Comparison of ENCODE assay signal across 8 cellular contexts in genomic region chr1:198156111-198156744, GRCh38. TPM values are rescaled to one million over a fixed set of nuclear protein-coding genes. Genes with fewer than 3 reads are reported as not detected.
DNase-seq lines count a peak whose midpoint lies in the region; ATAC-seq and TF ChIP-seq lines count a peak whose summit lies in the region.

No MANE protein-coding gene starts in this region.

- H3K4me3 ChIP-seq in AG10803 (ENCODE audit: low read length) (peak overlapping the region; percentile 97), mesenchymal stem cell (ENCODE audit: insufficient read depth in 1 of 2, low read depth in 1 of 2, low read length in 2 of 2) (peak overlapping the region; percentile 92 to 93)

- H3K27ac ChIP-seq in mesenchymal stem cell (ENCODE audit: low read length, poor library complexity, severe bottlenecking): peak overlapping the region; percentile 86

- no peaks in the 10 kb centered on the region for H3K9me3 ChIP-seq in mesenchymal stem cell (ENCODE audit: control insufficient read depth, low read length)

- 4% methylated on average over 12 of the region's 13 CpGs for WGBS in mesenchymal stem cell

- no peak overlapping the region for H2AK5ac ChIP-seq in mesenchymal stem cell (ENCODE audit: low read length, severe bottlenecking)

- peaks cover 2% of the 10 kb centered on the region for H3K4me1 ChIP-seq in mesenchymal stem cell (ENCODE audit: control insufficient read depth, insufficient read depth, low read depth, low read length)

- peak overlapping the region in 1 of 2 experiments; percentile 67 for H3K4ac ChIP-seq in mesenchymal stem cell (ENCODE audit: low read depth in 1 of 2, low read length in 2 of 2)

- peak overlapping the region; percentile 68 for H2BK120ac ChIP-seq in mesenchymal stem cell (ENCODE audit: low read depth, low read length)

- DNase-seq in AG10803 (ENCODE audit: low read depth): peak; percentile 81
- peak; percentile 77 for DNase-seq in NCI-H69 (lab: John Stamatoyannopoulos, UW)
- DNase-seq in activated CD4-positive, alpha-beta T cell treated with anti-CD3 and anti-CD28 coated beads, Interleukin-2, amount 50 U/mL, for 4 hours: peak; percentile 72 to 73
- peak; percentile 58 for DNase-seq in effector CD4-positive, alpha-beta T cell
- DNase-seq in mesenchymal stem cell: peak; percentile 76
- peak; percentile 40 to 42 for DNase-seq in stimulated activated CD8-positive, alpha-beta memory T cell treated with anti-CD3 and anti-CD28 coated beads, Interleukin-4, amount 100 ng/mL, for 4 hours (ENCODE audit: low read depth in 2 of 2, low spot score in 1 of 2)

- H3K27me3 ChIP-seq in mesenchymal stem cell (ENCODE audit: control insufficient read depth in 1 of 2, insufficient read depth in 1 of 2, low read length in 2 of 2): no peaks in the 10 kb centered on the region

- ATAC-seq in GM18868 (IDR thresholded peaks at IDR 0.05; ENCODE audit: unreplicated experiment): peak; percentile 25
- ATAC-seq in HG03432 (IDR thresholded peaks at IDR 0.05; ENCODE audit: unreplicated experiment): peak; percentile 22

- H3K4me2 ChIP-seq in mesenchymal stem cell (ENCODE audit: low read length, poor library complexity, severe bottlenecking): peak overlapping the region; percentile 78

- no peak overlapping the region for H3K23ac ChIP-seq in mesenchymal stem cell (ENCODE audit: low read length in 2 of 2)

- peak overlapping the region in 1 of 2 experiments; percentile 75 for H3K14ac ChIP-seq in mesenchymal stem cell (ENCODE audit: low read length in 2 of 2)

- no peak overlapping the region for H2AFZ ChIP-seq in mesenchymal stem cell (ENCODE audit: low read depth, low read length)

- H3K9ac ChIP-seq in mesenchymal stem cell (ENCODE audit: low read length): peak overlapping the region; percentile 94

- peak; percentile 91 for TF ChIP-seq CTCF in AG10803 (conservative IDR thresholded peaks at IDR 0.05; ENCODE audit: low read length)

- no peak overlapping the region for H2BK12ac ChIP-seq in mesenchymal stem cell (ENCODE audit: low read length in 2 of 2)

- H2BK5ac ChIP-seq in mesenchymal stem cell (ENCODE audit: low read depth, low read length, poor library complexity, severe bottlenecking): no peak overlapping the region

- no peak overlapping the region for H4K8ac ChIP-seq in mesenchymal stem cell (ENCODE audit: low read length)

- H3K36me3 ChIP-seq in mesenchymal stem cell (ENCODE audit: control insufficient read depth in 1 of 2, insufficient read depth in 2 of 2, low read depth in 1 of 2, low read length in 2 of 2): no peaks in the 10 kb centered on the region

- no peak overlapping the region for H4K91ac ChIP-seq in mesenchymal stem cell (ENCODE audit: low read length)

- H3K79me1 ChIP-seq in mesenchymal stem cell (replicated peaks; ENCODE audit: low read length, poor library complexity, severe bottlenecking): peaks cover 1% of the 10 kb centered on the region

- no peak overlapping the region for H3K18ac ChIP-seq in mesenchymal stem cell (ENCODE audit: low read depth in 1 of 2, low read length in 2 of 2)

- peak overlapping the region; percentile 94 for H2BK15ac ChIP-seq in mesenchymal stem cell (ENCODE audit: low read depth, poor library complexity, severe bottlenecking)

RNA-seq across cellular contexts. Expression of gene NEK7, which starts 0.6 kb away (rescaled TPM):
- polyA plus RNA-seq in mesenchymal stem cell (2013, experiment 1 of 2): 22.7 TPM
- 25.2 TPM for polyA plus RNA-seq in mesenchymal stem cell (2013, experiment 2 of 2)

Comparison
In these comparisons a context has a peak if more than half of its experiments do, and no peak if none do; other contexts are left out.
1. Peak in every context shown above with its lines: DNase-seq, ATAC-seq, H3K4me3 ChIP-seq and H3K27ac ChIP-seq.